27 cellular contexts compared by ENCODE assay signal in the genomic region with DNA sequence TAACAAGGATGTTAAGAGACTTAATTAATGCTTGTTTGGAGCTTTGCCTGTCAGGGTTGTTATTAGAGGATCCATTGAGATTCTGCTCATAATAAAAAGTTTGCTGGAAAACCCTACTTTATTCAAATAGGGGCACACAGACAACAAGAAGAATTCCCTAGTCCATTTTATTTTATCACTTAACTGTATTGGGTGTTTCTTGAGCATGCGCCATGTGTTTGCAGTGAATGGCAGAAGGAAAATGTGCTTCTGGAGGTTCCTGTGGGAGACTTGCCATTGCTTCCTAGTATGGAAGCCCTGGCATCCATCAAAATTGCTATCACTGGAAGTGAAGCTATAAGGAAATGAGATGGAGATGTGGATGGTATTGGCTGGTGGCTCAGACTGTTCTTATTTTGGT.
"Had no signal": no experiment of that assay in that cellular context is flagged by ENCODE, and none has a peak within 500 bp of the region (broad histone marks: within the 10 kb centered on the region; RNA-seq: fewer than 3 reads in every experiment).

No MANE protein-coding gene starts in this region.

- DNase-seq: stimulated activated CD4-positive, alpha-beta T cell treated with anti-CD3 and anti-CD28 coated beads, Interleukin-2, amount 100 ng/mL, for 48 hours; stimulated activated CD4-positive, alpha-beta T cell treated with anti-CD3 and anti-CD28 coated beads, Interleukin-4, amount 100 ng/mL, for 1 hour; stimulated activated CD4-positive, alpha-beta T cell treated with anti-CD3 and anti-CD28 coated beads, Interleukin-4, amount 100 ng/mL, for 24 hours; stimulated activated CD4-positive, alpha-beta T cell treated with anti-CD3 and anti-CD28 coated beads, Interleukin-4, amount 100 ng/mL, for 4 hours; stimulated activated CD8-positive, alpha-beta memory T cell treated with anti-CD3 and anti-CD28 coated beads, Interleukin-4, amount 100 ng/mL, for 48 hours; stimulated activated naive B cell treated with anti-CD40 and anti-IgM and Interleukin-4, amounts not matched to agents 10 μg/mL and 1 μg/mL and 100 μg/mL, for 72 hours; stimulated activated naive CD4-positive, alpha-beta T cell; stimulated activated naive CD4-positive, alpha-beta T cell treated with Interleukin-2 at 50 U/mL for 16 hours; stimulated activated naive CD8-positive, alpha-beta T cell treated with anti-CD3 and anti-CD28 coated beads, Interleukin-15, amount 100 ng/mL, for 72 hours; stimulated activated naive CD8-positive, alpha-beta T cell treated with anti-CD3 and anti-CD28 coated beads, Interleukin-15, Interleukin-2, amounts not matched to agents 100 U/mL and 50 U/mL, for 24 hours; stomach; substantia nigra; testis; thyroid gland; tibial artery; transverse colon; trophoblast cell; upper lobe of left lung; upper lobe of right lung; uterus had no signal

- FAIRE-seq: urothelium cell line had no signal

- H3K27me3 ChIP-seq: stomach, testis, thyroid gland, tibial artery, tibial nerve, transverse colon, upper lobe of left lung, upper lobe of right lung, uterus, vagina had no signal

- ATAC-seq: stimulated activated effector memory CD8-positive, alpha-beta T cell treated with anti-CD3 and anti-CD28 coated beads, Interleukin-12 subunit alpha, Interleukin-12 subunit beta, amount 100 ng/mL, for 72 hours; stimulated activated memory B cell treated with anti-CD40 and anti-IgM and Interleukin-4, amounts not matched to agents 10 μg/mL and 1 μg/mL and 100 μg/mL, for 72 hours; stimulated activated naive B cell treated with anti-CD40 and anti-IgM and Interleukin-4, amounts not matched to agents 10 μg/mL and 1 μg/mL and 100 μg/mL, for 72 hours; stimulated activated naive CD8-positive, alpha-beta T cell treated with anti-CD3 and anti-CD28 coated beads, Interleukin-15, amount 100 ng/mL, for 72 hours; stimulated activated naive CD8-positive, alpha-beta T cell treated with anti-CD3 and anti-CD28 coated beads, Interleukin-15, Interleukin-2, amounts not matched to agents 100 U/mL and 50 U/mL, for 24 hours; upper lobe of right lung had no signal

- H3K27ac ChIP-seq: stomach, suprapubic skin, testis, thoracic aorta, thyroid gland, tibial artery, tibial nerve, transverse colon, upper lobe of left lung, upper lobe of right lung, uterus, vagina had no signal

- H3K36me3 ChIP-seq: stomach, suprapubic skin, thoracic aorta, thyroid gland, tibial artery, tibial nerve, transverse colon, upper lobe of left lung, upper lobe of right lung, uterus, vagina had no signal

- H3K4me1 ChIP-seq: stomach, testis, thyroid gland, tibial artery, tibial nerve, transverse colon, upper lobe of left lung, upper lobe of right lung, uterus had no signal

- H3K9me3 ChIP-seq: stomach, suprapubic skin, testis, thoracic aorta, thyroid gland, tibial artery, tibial nerve, transverse colon, upper lobe of left lung, upper lobe of right lung, uterus, vagina had no signal

- H3K4me3 ChIP-seq: stomach, suprapubic skin, testis, thoracic aorta, thyroid gland, tibial artery, tibial nerve, transverse colon, upper lobe of left lung, upper lobe of right lung, uterus, vagina had no signal
